ENCODE assay signal across 15 cellular contexts in the genomic region with DNA sequence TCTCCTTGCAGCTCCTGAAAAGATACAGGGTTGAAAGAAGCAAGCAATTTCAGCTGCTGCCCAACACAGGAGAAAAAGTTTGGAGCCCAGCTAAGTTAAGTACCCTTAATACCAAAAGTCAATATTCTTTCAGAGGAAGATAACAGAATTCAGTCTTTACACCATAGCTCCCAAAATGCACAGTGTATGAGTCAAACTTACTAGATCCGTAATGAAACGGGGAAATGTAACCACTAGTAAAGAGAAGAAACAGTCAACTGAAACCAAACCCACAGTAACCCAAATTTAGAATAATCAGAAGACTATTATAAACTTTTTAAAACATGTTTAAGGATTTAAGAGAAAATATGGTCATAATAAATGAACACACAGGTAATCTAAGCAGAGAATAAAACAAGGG. TPM values are rescaled to one million over a fixed set of nuclear protein-coding genes. Genes with fewer than 3 reads are reported as not detected.
A peak's percentile ranks its signal among the peaks of the same experiment; 100 is the strongest.
DNase-seq lines count a peak whose midpoint lies in the region; ATAC-seq and TF ChIP-seq lines count a peak whose summit lies in the region.
"Had no signal": no experiment of that assay in that cellular context is flagged by ENCODE, and none has a peak within 500 bp of the region (broad histone marks: within the 10 kb centered on the region; RNA-seq: fewer than 3 reads in every experiment).

No MANE protein-coding gene starts in this region.

- CTCF ChIA-PET in CD8-positive, alpha-beta T cell (lab: Charles Lee) = interaction anchor here (0.6 kb wide), 2 partner anchors 13 to 430 kb away, joined by 3 to 4 read pairs; no protein-coding TSS in a partner anchor

- peaks cover 7% of the 10 kb centered on the region for H3K4me1 ChIP-seq in OCI-LY3 (ENCODE audit: low read length)
- H3K4me1 ChIP-seq in CD8-positive, alpha-beta T cell (ENCODE audit: insufficient read depth, low read length) = no peaks in the 10 kb centered on the region
- H3K4me1 ChIP-seq: Caco-2 had no signal

- ATAC-seq in GM19351 (IDR thresholded peaks at IDR 0.05; ENCODE audit: unreplicated experiment) (peak; percentile 71), HG02938 (IDR thresholded peaks at IDR 0.05; ENCODE audit: unreplicated experiment) (peak; percentile 97), omental fat pad (ENCODE audit: low FRiP score) (no peak), sciatic nerve (no peak)
- ATAC-seq in CD8-positive, alpha-beta T cell = no peak

- H3K4me2 ChIP-seq in OCI-LY3 (ENCODE audit: low read length) = no peak overlapping the region

- no peak overlapping the region for H2AFZ ChIP-seq in OCI-LY3 (ENCODE audit: low read depth, low read length)

- H3K4me1 Mint-ChIP-seq in CD8-positive, alpha-beta T cell (ENCODE audit: low read depth) = peaks cover 4% of the 10 kb centered on the region
- H3K4me1 Mint-ChIP-seq: CD14-positive monocyte had no signal

- POLR2A ChIA-PET in CD8-positive, alpha-beta T cell (lab: Charles Lee) = no interaction called here

- H3K36me3 Mint-ChIP-seq in CD8-positive, alpha-beta T cell = peaks cover 90% of the 10 kb centered on the region

- no peaks in the 10 kb centered on the region for H4K20me1 ChIP-seq in OCI-LY3 (ENCODE audit: insufficient read depth, low read length)

- intact Hi-C loops in CD8-positive, alpha-beta T cell (cut with DNase I, micrococcal nuclease) = no loop called here
- intact Hi-C loops in sciatic nerve (cut with DNase I) = no loop called here

- no peaks in the 10 kb centered on the region for H3K27me3 Mint-ChIP-seq in CD8-positive, alpha-beta T cell (ENCODE audit: low read depth)
- H3K27me3 Mint-ChIP-seq: IgD-negative memory B cell had no signal

- peaks cover 84% of the 10 kb centered on the region for H3K36me3 ChIP-seq in OCI-LY3 (replicated peaks; ENCODE audit: low read depth, low read length)
- peaks cover 6% of the 10 kb centered on the region for H3K36me3 ChIP-seq in CD8-positive, alpha-beta T cell (ENCODE audit: insufficient read depth, low read length)

- peaks cover 23% of the 10 kb centered on the region for H3K9me3 Mint-ChIP-seq in CD8-positive, alpha-beta T cell

- DNase-seq in GM12865 (ENCODE audit: low read depth) (peak; percentile 6), omental fat pad (ENCODE audit: low spot score) (no peak), sciatic nerve (ENCODE audit: low spot score) (no peak), EL (no peak)
- DNase-seq in CD8-positive, alpha-beta T cell = no peak
- DNase-seq: Caco-2, NCI-H1092 treated with DMSO at 0.1 percent for 48 hours, NCI-H1694, SIG-M5, T-helper 2 cell had no signal

- H3K9me3 ChIP-seq in OCI-LY3 (ENCODE audit: insufficient read depth, low read length) = peaks cover 46% of the 10 kb centered on the region
- peaks cover 8% of the 10 kb centered on the region for H3K9me3 ChIP-seq in CD8-positive, alpha-beta T cell (ENCODE audit: low read length)

- peak overlapping the region; percentile 31; the same call in 1 of the 2 replicates for H3K27ac ChIP-seq in OCI-LY3 (ENCODE audit: low read length)
- no peak overlapping the region for H3K27ac ChIP-seq in CD8-positive, alpha-beta T cell (ENCODE audit: low read depth, low read length)

- H3K27ac Mint-ChIP-seq in CD8-positive, alpha-beta T cell = no peak overlapping the region
- H3K27ac Mint-ChIP-seq: CD14-positive monocyte, IgD-negative memory B cell had no signal

- no peak overlapping the region for H3K4me3 ChIP-seq in GM12865 (ENCODE audit: low read depth, low read length)
- no peak overlapping the region for H3K4me3 ChIP-seq in OCI-LY3 (ENCODE audit: low read length)
- H3K4me3 ChIP-seq in CD8-positive, alpha-beta T cell (ENCODE audit: low read depth, low read length) = no peak overlapping the region

- H3K79me2 ChIP-seq in OCI-LY3 (ENCODE audit: low read length) = no peaks in the 10 kb centered on the region

- no peak for TF ChIP-seq CTCF in GM12865 (IDR thresholded peaks at IDR 0.05; ENCODE audit: insufficient read depth, low read depth, low read length, missing control alignments)
- TF ChIP-seq CTCF in OCI-LY3 (IDR thresholded peaks at IDR 0.05; ENCODE audit: low read depth, low read length) = no peak
- no peak for TF ChIP-seq CTCF in omental fat pad (IDR thresholded peaks at IDR 0.05)
- no peak for TF ChIP-seq CTCF in CD8-positive, alpha-beta T cell (IDR thresholded peaks at IDR 0.05)

- no peaks in the 10 kb centered on the region for H3K27me3 ChIP-seq in OCI-LY3 (ENCODE audit: low read depth, low read length)
- H3K27me3 ChIP-seq in CD8-positive, alpha-beta T cell (ENCODE audit: insufficient read depth, low read length) = no peaks in the 10 kb centered on the region

- H3K9ac ChIP-seq in OCI-LY3 (ENCODE audit: low read length) = no peak overlapping the region

- H3K4me3 Mint-ChIP-seq in CD8-positive, alpha-beta T cell = no peak overlapping the region
- H3K4me3 Mint-ChIP-seq: CD14-positive monocyte, IgD-negative memory B cell had no signal

RNA-seq across cellular contexts. Expression of gene SUCLA2, which starts 45.2 kb away (rescaled TPM):
- total RNA-seq in omental fat pad (10 to 100 TPM; 37.2 to 91.6 (median 68.7) TPM), sciatic nerve (45.4 TPM)
- 10 to 100 TPM; 20.8 to 22.9 TPM for total RNA-seq in CD8-positive, alpha-beta T cell

Comparison
In these comparisons a context has a peak if more than half of its experiments do, and no peak if none do; other contexts are left out.
1. ATAC-seq: peak in GM19351 (single experiment) and HG02938 (single experiment); none in omental fat pad (single experiment), CD8-positive, alpha-beta T cell (single experiment) and sciatic nerve (single experiment).